Comparison of ENCODE assay signal across 8 cellular contexts in genomic region chr16:86510465-86511261, GRCh38. TPM values are rescaled to one million over a fixed set of nuclear protein-coding genes. Genes with fewer than 3 reads are reported as not detected.
DNase-seq lines count a peak whose midpoint lies in the region; ATAC-seq, FAIRE-seq and TF ChIP-seq lines count a peak whose summit lies in the region.

TSS of gene FOXF1 (plus strand) at chr16:86510527. CDS start at chr16:86510570, 43 bp downstream.

- peak within 1 kb of the TSS; percentile 82 for H3K4me2 ChIP-seq in GM12878 (ENCODE audit: control insufficient read depth, insufficient read depth)
- H3K4me2 ChIP-seq in HepG2 (ENCODE audit: low read depth, low read length), result peak within 1 kb of the TSS; percentile 52

- SMC1A ChIA-PET in GM12878 (lab: Charles Lee; ENCODE audit: uncharacterized antibody, unreplicated experiment), result no interaction called here

- H3K4me3 ChIP-seq in GM12878 (peak within 1 kb of the TSS; percentile 27; the same call in 1 of the 2 replicates), HepG2 (replicated peaks in 1 of 3; ENCODE audit: insufficient read depth in 1 of 3, low read depth in 2 of 3, low read length in 3 of 3) (peak within 1 kb of the TSS in 2 of 3 experiments; percentile 32 to 46; a peak in 3 of 6 replicates), transverse colon (peak within 1 kb of the TSS; percentile 50 to 84 (median 65))

- peaks cover 59% of the 10 kb centered on the region for H3K27me3 Mint-ChIP-seq in activated naive CD4-positive, alpha-beta T cell treated with anti-CD3 and anti-CD28 coated beads for 36 hours (ENCODE audit: low read depth)

- TF ChIP-seq EP300 in GM12878 (IDR thresholded peaks at IDR 0.05; ENCODE audit: borderline replicate concordance in 1 of 2, control insufficient read depth in 1 of 2, low read depth in 2 of 2, low read length in 2 of 2) (no peak), HepG2 (IDR thresholded peaks at IDR 0.05; ENCODE audit: low read depth in 2 of 2, low read length in 2 of 2) (no peak), HepG2 (CRISPR knock-in tag; IDR thresholded peaks at IDR 0.05; ENCODE audit: borderline replicate concordance) (no peak), transverse colon (IDR thresholded peaks at IDR 0.05; ENCODE audit: low read depth) (no peak)

- H3K27me3 ChIP-seq in GM12878 (replicated peaks in 1 of 2; ENCODE audit: control insufficient read depth in 2 of 2, insufficient read depth in 2 of 2, low read length in 1 of 2), result peaks cover 31% of the 10 kb centered on the region in 2 experiments
- H3K27me3 ChIP-seq in HepG2 (ENCODE audit: control insufficient read depth in 1 of 2, insufficient read depth in 2 of 2, low read length in 2 of 2), result peaks cover 31 to 90% of the 10 kb centered on the region in 2 experiments
- peaks cover 100% of the 10 kb centered on the region for H3K27me3 ChIP-seq in transverse colon

- RAD21 ChIA-PET in GM12878 (lab: Charles Lee; ENCODE audit: unreplicated experiment), result no interaction called here

- no peaks in the 10 kb centered on the region for H3K36me3 Mint-ChIP-seq in activated naive CD4-positive, alpha-beta T cell treated with anti-CD3 and anti-CD28 coated beads for 36 hours (ENCODE audit: low read depth)

- H4K20me1 ChIP-seq in GM12878 (ENCODE audit: control insufficient read depth, insufficient read depth) (no peaks in the 10 kb centered on the region; the same call in 1 of the 2 replicates), HepG2 (ENCODE audit: insufficient read depth, low read length) (no peaks in the 10 kb centered on the region; the same call in 1 of the 2 replicates)

- FAIRE-seq in GM12878 (lab: Jason Lieb, UNC), result no peak
- FAIRE-seq in HepG2 (lab: Jason Lieb, UNC), result no peak

- H3K4me1 ChIP-seq in GM12878 (ENCODE audit: control insufficient read depth, insufficient read depth, low read length) (no peaks in the 10 kb centered on the region; the same call in 1 of the 2 replicates), HepG2 (ENCODE audit: insufficient read depth, low read length) (no peaks in the 10 kb centered on the region), transverse colon (peaks cover 0 to 20% (median 4%) of the 10 kb centered on the region in 4 donors)

- H3K9me3 Mint-ChIP-seq in activated naive CD4-positive, alpha-beta T cell treated with anti-CD3 and anti-CD28 coated beads for 36 hours, result no peaks in the 10 kb centered on the region

- H2AFZ ChIP-seq in GM12878 (ENCODE audit: control insufficient read depth, low read depth, low read length), result peak within 1 kb of the TSS; percentile 55
- no peak within 1 kb of the TSS for H2AFZ ChIP-seq in HepG2 (ENCODE audit: low read length)

- in situ Hi-C loops in GM12878 (cut with MboI) (loop anchor here (10.0 kb wide), 1 partner anchor 466 kb away; no protein-coding TSS in a partner anchor), HepG2 (cut with HindIII; ENCODE audit: extremely low pct_ligation_motif_present, low pct_unique_long_range_greater_than_20kb) (loop anchor here (10.0 to 25.0 kb wide), 2 partner anchors 466 to 698 kb away; no protein-coding TSS in a partner anchor), transverse colon (cut with MboI; ENCODE audit: low pct_ligation_motif_present in 1 of 4, low pct_unique_long_range_greater_than_20kb in 1 of 4, low sequenced_read_pairs in 3 of 4) (loop anchor here (5.0 to 25.0 kb wide), 6 partner anchors 168 to 698 kb away; no protein-coding TSS in a partner anchor)

- TF ChIP-seq POLR2A in GM12878 (IDR thresholded peaks at IDR 0.05; ENCODE audit: low read depth, low read length) (no peak), HepG2 (IDR thresholded peaks at IDR 0.05; ENCODE audit: insufficient read depth in 1 of 2, low read depth in 2 of 2, low read length in 2 of 2) (no peak), transverse colon (IDR thresholded peaks at IDR 0.05) (no peak)

- H3K9ac ChIP-seq in GM12878 (ENCODE audit: control insufficient read depth, insufficient read depth, low read length), result no peak within 1 kb of the TSS
- H3K9ac ChIP-seq in HepG2 (ENCODE audit: insufficient read depth, low read depth, low read length), result no peak within 1 kb of the TSS

- POLR2A ChIA-PET in GM12878 (lab: Charles Lee), result no interaction called here
- POLR2A ChIA-PET in HepG2 (lab: Yijun Ruan, JAX), result no interaction called here

- CTCF ChIA-PET in activated naive CD4-positive, alpha-beta T cell treated with anti-CD3 and anti-CD28 coated beads for 36 hours (lab: Charles Lee), result no interaction called here
- CTCF ChIA-PET in GM12878 (lab: Yijun Ruan, JAX) (no interaction called here), HepG2 (lab: Yijun Ruan, JAX; ENCODE audit: low intra/inter-chr PET ratio, low total read pairs) (no interaction called here)

- DNase-seq in activated naive CD4-positive, alpha-beta T cell treated with anti-CD3 and anti-CD28 coated beads for 36 hours, result peak; percentile 21
- DNase-seq in activated naive CD4-positive, alpha-beta T cell (lab: John Stamatoyannopoulos, UW), result no peak
- no peak for DNase-seq in GM12878 (ENCODE audit: low read depth, low spot score)
- DNase-seq in HepG2 (ENCODE audit: low spot score), result no peak
- no peak for DNase-seq in transverse colon
- no peak for DNase-seq in activated CD4-positive, CD25-positive, alpha-beta regulatory T cell (lab: John Stamatoyannopoulos, UW)
- no peak for DNase-seq in DMS53 (lab: John Stamatoyannopoulos, UW)
- no peak for DNase-seq in HPDE6-E6E7 (ENCODE audit: extremely low spot score)

- BruUV-seq in GM12878 (replicated peaks; lab: Mats Ljungman, UMichigan) (no TSS peak), HepG2 (replicated peaks; lab: Mats Ljungman, UMichigan) (no TSS peak)

- no peak within 1 kb of the TSS for H3K27ac Mint-ChIP-seq in activated naive CD4-positive, alpha-beta T cell treated with anti-CD3 and anti-CD28 coated beads for 36 hours

- no peak for ATAC-seq in GM12878
- ATAC-seq in HepG2, result no peak

- H3K36me3 ChIP-seq in GM12878 (ENCODE audit: control insufficient read depth in 2 of 2, insufficient read depth in 2 of 2, low read length in 1 of 2), result no peaks in the 10 kb centered on the region
- no peaks in the 10 kb centered on the region for H3K36me3 ChIP-seq in HepG2 (replicated peaks in 1 of 2; ENCODE audit: control insufficient read depth in 1 of 2, insufficient read depth in 2 of 2, low read length in 2 of 2)
- H3K36me3 ChIP-seq in transverse colon, result no peaks in the 10 kb centered on the region

- H3K79me2 ChIP-seq in GM12878 (ENCODE audit: control insufficient read depth, insufficient read depth, low read length) (no peaks in the 10 kb centered on the region), HepG2 (ENCODE audit: insufficient read depth, low read length) (no peaks in the 10 kb centered on the region)

- H3K4me3 Mint-ChIP-seq in activated naive CD4-positive, alpha-beta T cell treated with anti-CD3 and anti-CD28 coated beads for 36 hours, result peak within 1 kb of the TSS; percentile 58

- intact Hi-C loops in activated naive CD4-positive, alpha-beta T cell treated with anti-CD3 and anti-CD28 coated beads for 36 hours (cut with micrococcal nuclease), result loop anchor here (2.0 kb wide), 1 partner anchor 14 kb away; no protein-coding TSS in a partner anchor
- intact Hi-C loops in GM12878 (cut with micrococcal nuclease; ENCODE audit: unreplicated experiment) (loop anchor here (10.0 kb wide), 1 partner anchor 466 kb away; no protein-coding TSS in a partner anchor), HepG2 (cut with micrococcal nuclease; ENCODE audit: unreplicated experiment) (no loop called here), transverse colon (cut with DNase I; ENCODE audit: low total_unique reads) (loop anchor here (5.0 kb wide), 2 partner anchors 48 to 148 kb away; no protein-coding TSS in a partner anchor)

- H3K27ac ChIP-seq in GM12878 (ENCODE audit: control insufficient read depth, insufficient read depth), result no peak within 1 kb of the TSS
- H3K27ac ChIP-seq in HepG2 (ENCODE audit: extremely low read length, insufficient read depth, low read length), result no peak within 1 kb of the TSS
- H3K27ac ChIP-seq in transverse colon, result peak within 1 kb of the TSS; percentile 94 to 99 (median 96)

- 34% methylated on average over 72 of the region's 89 CpGs for WGBS in GM12878 (ENCODE audit: insufficient coverage, insufficient replicate concordance, low lambda C conversion rate, missing lambda C conversion rate)
- WGBS in HepG2 (ENCODE audit: low lambda C conversion rate), result 33% methylated on average over 46 of the region's 89 CpGs
- WGBS in transverse colon (ENCODE audit: low coverage in 1 of 2), 2 donors, result 10% methylated on average over 51 of the region's 89 CpGs; no CpG with 5 or more reads in 1 of the 2 donors

- TF ChIP-seq CTCF in GM12878 (IDR thresholded peaks at IDR 0.05 in 2 of 3, conservative IDR thresholded peaks at IDR 0.05 in 1 of 3; ENCODE audit: control insufficient read depth in 2 of 3, extremely low read depth in 1 of 3, insufficient read depth in 1 of 3, low read depth in 3 of 3, low read length in 3 of 3), result no peak
- no peak for TF ChIP-seq CTCF in HepG2 (CRISPR knock-in tag; IDR thresholded peaks at IDR 0.05)
- TF ChIP-seq CTCF in transverse colon (IDR thresholded peaks at IDR 0.05), result no peak

- TF ChIP-seq RAD21 in GM12878 (IDR thresholded peaks at IDR 0.05; ENCODE audit: insufficient read depth, low read depth, low read length), result no peak
- TF ChIP-seq RAD21 in HepG2 (CRISPR knock-in tag; IDR thresholded peaks at IDR 0.05), result no peak

- H3K9me3 ChIP-seq in GM12878 (replicated peaks; ENCODE audit: control insufficient read depth, insufficient read depth, low read length) (no peaks in the 10 kb centered on the region), HepG2 (ENCODE audit: low read length) (no peaks in the 10 kb centered on the region), transverse colon (no peaks in the 10 kb centered on the region)

- H3K4me1 Mint-ChIP-seq in activated naive CD4-positive, alpha-beta T cell treated with anti-CD3 and anti-CD28 coated beads for 36 hours (ENCODE audit: low read depth), result peaks cover 28% of the 10 kb centered on the region

RNA-seq across cellular contexts. Expression of gene FOXF1, which starts in this region (rescaled TPM):
- total RNA-seq in activated naive CD4-positive, alpha-beta T cell treated with anti-CD3 and anti-CD28 coated beads for 36 hours, result not detected
- not detected in 2 replicates for total RNA-seq in GM12878 (2013; cell fraction: nucleolus; rRNA removed)
- not detected in 2 replicates for total RNA-seq in GM12878 (2014; rRNA removed)
- total RNA-seq in GM12878 (2014; rRNA removed; fragmentation: Illumina TruSeq; extraction: Trizol), result not detected in 2 replicates
- not detected in 2 replicates for total RNA-seq in GM12878 (2021)
- polyA plus RNA-seq in GM12878 (2011; ENCODE audit: low read depth), result not detected
- 0.01 TPM in 1 of 2 replicates, not detected in the other for polyA plus RNA-seq in GM12878 (2011; rRNA removed)
- 0.01 and 0.02 TPM in 2 replicates for polyA plus RNA-seq in GM12878 (2011; cell fraction: cytosol; rRNA removed)
- polyA plus RNA-seq in GM12878 (2011; cell fraction: nucleus; rRNA removed), result 0.06 and 0.10 TPM in 2 replicates
- polyA plus RNA-seq in GM12878 (2012), result not detected in 2 replicates
- polyA plus RNA-seq in GM12878 (2014; fragmentation: Illumina TruSeq; extraction: Trizol), result not detected in 2 replicates
- not detected for polyA plus RNA-seq in GM12878 (2014; fragmentation: Nextera tagmentation; extraction: Ambion mirVana)
- not detected in 2 replicates for polyA plus RNA-seq in GM12878 (2014; rRNA removed)
- not detected for polyA plus RNA-seq in GM12878 (2016; fragmentation: Nextera tagmentation; extraction: Ambion mirVana)
- not detected in 2 replicates for polyA minus RNA-seq in GM12878 (2011; rRNA and poly(A)+ RNA removed)
- polyA minus RNA-seq in GM12878 (2011; cell fraction: cytosol; rRNA and poly(A)+ RNA removed), result not detected in 2 replicates
- polyA minus RNA-seq in GM12878 (2011; cell fraction: nucleus; rRNA and poly(A)+ RNA removed), result 0.10 TPM in 1 of 2 replicates, not detected in the other
- not detected in 2 replicates for total RNA-seq in HepG2 (2016; rRNA removed; fragmentation: Illumina TruSeq; extraction: Trizol)
- total RNA-seq in HepG2 (2016; cell fraction: cytosol; rRNA removed; fragmentation: Illumina TruSeq; extraction: Trizol; ENCODE audit: low read depth), result not detected in 2 replicates
- not detected in 2 replicates for total RNA-seq in HepG2 (2016; cell fraction: insoluble cytoplasmic fraction; rRNA removed; fragmentation: Illumina TruSeq; extraction: Trizol)
- not detected in 2 replicates for total RNA-seq in HepG2 (2016; cell fraction: membrane; rRNA removed; fragmentation: Illumina TruSeq; extraction: Trizol)
- total RNA-seq in HepG2 (2016; cell fraction: nucleus; rRNA removed; fragmentation: Illumina TruSeq; extraction: Trizol), result not detected in 2 replicates
- polyA plus RNA-seq in HepG2 (2011; rRNA removed), result not detected in 2 replicates
- not detected in 2 replicates for polyA plus RNA-seq in HepG2 (2011; cell fraction: cytosol; rRNA removed)
- polyA plus RNA-seq in HepG2 (2011; cell fraction: nucleus; rRNA removed), result not detected in 2 replicates
- polyA plus RNA-seq in HepG2 (2012), result not detected in 2 replicates
- not detected in 2 replicates for polyA plus RNA-seq in HepG2 (2016; cell fraction: cytosol; fragmentation: Illumina TruSeq; extraction: Trizol; ENCODE audit: low read depth)
- not detected in 2 replicates for polyA plus RNA-seq in HepG2 (2016; cell fraction: insoluble cytoplasmic fraction; fragmentation: Illumina TruSeq; extraction: Trizol; ENCODE audit: low read depth)
- not detected in 2 replicates for polyA plus RNA-seq in HepG2 (2016; cell fraction: membrane; fragmentation: Illumina TruSeq; extraction: Trizol; ENCODE audit: low read depth)
- polyA plus RNA-seq in HepG2 (2016; cell fraction: nucleus; fragmentation: Illumina TruSeq; extraction: Trizol; ENCODE audit: insufficient read depth, low read depth), result not detected in 2 replicates
- 5.0 TPM in 1 of 2 replicates, not detected in the other for polyA minus RNA-seq in HepG2 (2011; rRNA and poly(A)+ RNA removed; ENCODE audit: low replicate concordance)
- polyA minus RNA-seq in HepG2 (2011; cell fraction: cytosol; rRNA and poly(A)+ RNA removed), result not detected in 2 replicates
- polyA minus RNA-seq in HepG2 (2011; cell fraction: nucleus; rRNA and poly(A)+ RNA removed), result not detected in 2 replicates
- total RNA-seq in transverse colon, result 10 to 100 TPM; 10.8 to 44.1 (median 23.4) TPM

Comparison
In these comparisons a context has a peak if more than half of its experiments do, and no peak if none do; other contexts are left out.
1. RNA of gene FOXF1 (total RNA-seq): 10.8 to 44.1 TPM in transverse colon; not detected in activated naive CD4-positive, alpha-beta T cell treated with anti-CD3 and anti-CD28 coated beads for 36 hours, not detected in GM12878 and not detected in HepG2; every median in the first group is over 10 times any median in the second.
2. Peak in DNase-seq in activated naive CD4-positive, alpha-beta T cell treated with anti-CD3 and anti-CD28 coated beads for 36 hours; RNA of the gene not detected or under 1 TPM.
3. H3K27ac ChIP-seq: peak in transverse colon (4 of 4); none in GM12878 (single experiment) and HepG2 (single experiment).
4. Peak in every context shown above with its lines, with median percentiles within 50 percentile points of each other: H3K4me3 ChIP-seq.